ENCODE assay signal across 8 cellular contexts in genomic region chr4:127965803-127966175, GRCh38. TPM values are rescaled to one million over a fixed set of nuclear protein-coding genes. Genes with fewer than 3 reads are reported as not detected.
DNase-seq lines count a peak whose midpoint lies in the region; ATAC-seq and TF ChIP-seq lines count a peak whose summit lies in the region.

No MANE protein-coding gene starts in this region.

- H3K27me3 Mint-ChIP-seq in nephron progenitor cell (ENCODE audit: low read depth, poor library complexity) = no peaks in the 10 kb centered on the region

- H3K4me3 Mint-ChIP-seq in nephron progenitor cell = peak overlapping the region; percentile 95

- peak overlapping the region; percentile 98 for H3K27ac Mint-ChIP-seq in nephron progenitor cell

- ATAC-seq in GM18867 (IDR thresholded peaks at IDR 0.05; ENCODE audit: unreplicated experiment) (peak; percentile 32), HG03108 (IDR thresholded peaks at IDR 0.05; ENCODE audit: unreplicated experiment) (peak; percentile 27)

- DNase-seq in AG04450 (ENCODE audit: low read depth, low spot score) (no peak), NCI-H526 (lab: John Stamatoyannopoulos, UW) (peak; percentile 75 to 85), activated T-cell treated with anti-CD3 and anti-CD28 coated beads for 24 hours (ENCODE audit: low read depth) (peak; percentile 61), erythroblast (lab: John Stamatoyannopoulos, UW) (peak; percentile 83 to 85), nephron progenitor cell (no peak)

- no peak for TF ChIP-seq CTCF in AG04450 (IDR thresholded peaks at IDR 0.05; ENCODE audit: low read depth, low read length)
- TF ChIP-seq CTCF in nephron progenitor cell (IDR thresholded peaks at IDR 0.05) = no peak

- no peaks in the 10 kb centered on the region for H3K9me3 Mint-ChIP-seq in nephron progenitor cell

- CTCF ChIA-PET in AG04450 (lab: Charles Lee) = interaction anchor here (0.7 to 1.4 kb wide), 4 partner anchors 48 to 343 kb away, joined by 3 to 4 read pairs (median 4); no protein-coding TSS in a partner anchor

- H3K36me3 Mint-ChIP-seq in nephron progenitor cell (ENCODE audit: low read depth) = peaks cover 28% of the 10 kb centered on the region

- TF ChIP-seq POLR2A in erythroblast (IDR thresholded peaks at IDR 0.05; ENCODE audit: low read length) = no peak

- no peaks in the 10 kb centered on the region for H3K36me3 ChIP-seq in stomach smooth muscle (ENCODE audit: control insufficient read depth in 2 of 2, insufficient read depth in 2 of 2, low read length in 2 of 2)

- H3K27me3 ChIP-seq in AG04450 (ENCODE audit: control insufficient read depth, insufficient read depth, low read length) (no peaks in the 10 kb centered on the region), stomach smooth muscle (ENCODE audit: control insufficient read depth in 1 of 2, insufficient read depth in 2 of 2, low read length in 2 of 2) (no peaks in the 10 kb centered on the region)

- peak overlapping the region; percentile 96 to 98 for H3K9ac ChIP-seq in stomach smooth muscle (ENCODE audit: low read length in 2 of 2)

- peaks cover 4% of the 10 kb centered on the region; the same call in 1 of the 2 replicates for H3K9me3 ChIP-seq in AG04450 (ENCODE audit: control insufficient read depth, insufficient read depth, low read length)
- H3K9me3 ChIP-seq in stomach smooth muscle (ENCODE audit: control insufficient read depth in 2 of 2, low read length in 2 of 2) = no peaks in the 10 kb centered on the region

- H3K4me1 ChIP-seq in stomach smooth muscle (ENCODE audit: control insufficient read depth, insufficient read depth, low read length) = peaks cover 4% of the 10 kb centered on the region

- peak overlapping the region; percentile 92 for H3K27ac ChIP-seq in AG04450 (ENCODE audit: low read depth, low read length)
- H3K27ac ChIP-seq in stomach smooth muscle (ENCODE audit: low read length) = peak overlapping the region; percentile 94

- POLR2A ChIA-PET in AG04450 (lab: Yijun Ruan, JAX) = interaction anchor here (0.8 to 1.5 kb wide), 7 partner anchors 9 to 184 kb away, joined by 3 to 17 read pairs (median 3); partner anchors contain the start of genes HSPA4L and LARP1B

- peak overlapping the region; percentile 99 for H3K4me3 ChIP-seq in AG04450 (ENCODE audit: low read depth, low read length)
- peak overlapping the region; percentile 86 to 99 for H3K4me3 ChIP-seq in stomach smooth muscle (ENCODE audit: low read length in 2 of 2)

- peaks cover 26% of the 10 kb centered on the region for H3K4me1 Mint-ChIP-seq in nephron progenitor cell

RNA-seq across cellular contexts. Expression of gene ABHD18, which starts 0.6 kb away (rescaled TPM):
- polyA plus RNA-seq in AG04450 (2011; rRNA removed) = 3.2 and 4.5 TPM in 2 replicates
- polyA minus RNA-seq in AG04450 (2011; rRNA and poly(A)+ RNA removed) = 3.3 and 7.2 TPM in 2 replicates

RNA-seq across cellular contexts. Expression of gene MFSD8, which starts 0.8 kb away (rescaled TPM):
- 11.5 and 18.0 TPM in 2 replicates for polyA plus RNA-seq in AG04450 (2011; rRNA removed)
- 12.6 and 16.6 TPM in 2 replicates for polyA minus RNA-seq in AG04450 (2011; rRNA and poly(A)+ RNA removed)

Comparison
In these comparisons a context has a peak if more than half of its experiments do, and no peak if none do; other contexts are left out.
1. DNase-seq: peak in NCI-H526 (2 of 2), activated T-cell treated with anti-CD3 and anti-CD28 coated beads for 24 hours (single experiment) and erythroblast (2 of 2); none in AG04450 (single experiment) and nephron progenitor cell (single experiment).